Comparison of ENCODE assay signal across 21 cellular contexts in genomic region chr11:21174781-21175180, GRCh38.
"Had no signal": no experiment of that assay in that cellular context is flagged by ENCODE, and none has a peak within 500 bp of the region (broad histone marks: within the 10 kb centered on the region; RNA-seq: fewer than 3 reads in every experiment).

No MANE protein-coding gene starts in this region.

- DNase-seq: dorsolateral prefrontal cortex; effector CD4-positive, alpha-beta T cell; foreskin fibroblast; heart left ventricle; left cardiac atrium; left lung; mesenchymal stem cell; mucosa of descending colon; naive B cell; pancreas; right lobe of liver; small intestine; stimulated activated CD4-positive, alpha-beta T cell treated with anti-CD3 and anti-CD28 coated beads, Interleukin-15, amount 100 ng/mL, for 24 hours; stimulated activated CD4-positive, alpha-beta T cell treated with anti-CD3 and anti-CD28 coated beads, Interleukin-2, amount 100 ng/mL, for 48 hours; stimulated activated naive B cell treated with anti-CD40 and anti-IgM and Interleukin-4, amounts not matched to agents 10 μg/mL and 1 μg/mL and 100 μg/mL, for 72 hours; transverse colon; upper lobe of right lung had no signal

- FAIRE-seq: pancreas, small intestine had no signal

- H3K4me3 ChIP-seq: dorsolateral prefrontal cortex, gastroesophageal sphincter, heart left ventricle, hepatocyte, left lung, mucosa of descending colon, pancreas, right lobe of liver, suprapubic skin, transverse colon, upper lobe of right lung, vagina had no signal
